In genomic region chr16:81792828-81793227, GRCh38 we compare ENCODE assay signal across 20 cellular contexts.
"Had no signal": no experiment of that assay in that cellular context is flagged by ENCODE, and none has a peak within 500 bp of the region (broad histone marks: within the 10 kb centered on the region; RNA-seq: fewer than 3 reads in every experiment).

No MANE protein-coding gene starts in this region.

- H3K9me3 ChIP-seq: mucosa of descending colon, psoas muscle, right lobe of liver, testis, tibial nerve, upper lobe of right lung, vagina had no signal

- H3K79me2 ChIP-seq: hepatocyte had no signal

- H3K36me3 ChIP-seq: right lobe of liver, tibial nerve, upper lobe of right lung, vagina had no signal

- H3K4me3 ChIP-seq: coronary artery, hepatocyte, mucosa of descending colon, psoas muscle, right lobe of liver, testis, tibial nerve, upper lobe of right lung, vagina had no signal

- H3K27me3 ChIP-seq: right lobe of liver, testis, tibial nerve, upper lobe of right lung, vagina had no signal

- H3K27ac ChIP-seq: coronary artery, foreskin keratinocyte, hepatocyte, psoas muscle, right lobe of liver, testis, tibial nerve, upper lobe of right lung, vagina had no signal

- H3K4me3 Mint-ChIP-seq: endodermal cell; nephron; stimulated activated naive B cell treated with anti-CD40 and anti-IgM and Interleukin-4, amounts not matched to agents 10 μg/mL and 1 μg/mL and 100 μg/mL, for 72 hours; stimulated activated naive CD8-positive, alpha-beta T cell treated with anti-CD3 and anti-CD28 coated beads, Interleukin-15, amount 100 ng/mL, for 72 hours had no signal

- H3K27ac Mint-ChIP-seq: endodermal cell; stimulated activated naive CD8-positive, alpha-beta T cell treated with anti-CD3 and anti-CD28 coated beads, Interleukin-15, amount 100 ng/mL, for 72 hours had no signal

- H2AFZ ChIP-seq: hepatocyte had no signal

- H3K4me2 ChIP-seq: hepatocyte had no signal

- ATAC-seq: foreskin keratinocyte; mucosa of descending colon; psoas muscle; right lobe of liver; stimulated activated naive B cell treated with anti-CD40 and anti-IgM and Interleukin-4, amounts not matched to agents 10 μg/mL and 1 μg/mL and 100 μg/mL, for 72 hours; stimulated activated naive CD8-positive, alpha-beta T cell treated with anti-CD3 and anti-CD28 coated beads, Interleukin-15, amount 100 ng/mL, for 72 hours; upper lobe of right lung had no signal

- H3K4me1 ChIP-seq: psoas muscle, right lobe of liver, testis, vagina had no signal

- H3K9me3 Mint-ChIP-seq: endodermal cell; nephron; stimulated activated naive B cell treated with anti-CD40 and anti-IgM and Interleukin-4, amounts not matched to agents 10 μg/mL and 1 μg/mL and 100 μg/mL, for 72 hours; stimulated activated naive CD8-positive, alpha-beta T cell treated with anti-CD3 and anti-CD28 coated beads, Interleukin-15, amount 100 ng/mL, for 72 hours had no signal

- H3K27me3 Mint-ChIP-seq: stimulated activated naive B cell treated with anti-CD40 and anti-IgM and Interleukin-4, amounts not matched to agents 10 μg/mL and 1 μg/mL and 100 μg/mL, for 72 hours; stimulated activated naive CD8-positive, alpha-beta T cell treated with anti-CD3 and anti-CD28 coated beads, Interleukin-15, amount 100 ng/mL, for 72 hours had no signal

- DNase-seq: effector CD4-positive, alpha-beta T cell; endodermal cell; erythroblast; foreskin keratinocyte; kidney glomerular epithelial cell; mucosa of descending colon; psoas muscle; retina; right lobe of liver; stimulated activated CD4-positive, alpha-beta T cell treated with anti-CD3 and anti-CD28 coated beads, Interleukin-4, amount 100 ng/mL, for 1 hour; stimulated activated CD8-positive, alpha-beta memory T cell treated with anti-CD3 and anti-CD28 coated beads, Interleukin-4, amount 100 ng/mL, for 48 hours; stimulated activated naive B cell treated with anti-CD40 and anti-IgM and Interleukin-4, amounts not matched to agents 10 μg/mL and 1 μg/mL and 100 μg/mL, for 72 hours; stimulated activated naive CD8-positive, alpha-beta T cell treated with anti-CD3 and anti-CD28 coated beads, Interleukin-15, amount 100 ng/mL, for 72 hours; testis; upper lobe of right lung had no signal
